ENCODE assay signal across 19 cellular contexts in genomic region chr4:128161138-128161537, GRCh38.
"Had no signal": no experiment of that assay in that cellular context is flagged by ENCODE, and none has a peak within 500 bp of the region (broad histone marks: within the 10 kb centered on the region; RNA-seq: fewer than 3 reads in every experiment).

No MANE protein-coding gene starts in this region.

- H3K4me3 Mint-ChIP-seq: activated CD4-positive, alpha-beta T cell treated with anti-CD3 and anti-CD28 coated beads for 36 hours; activated CD8-positive, alpha-beta T cell treated with anti-CD3 and anti-CD28 coated beads for 36 hours; activated naive CD4-positive, alpha-beta T cell treated with anti-CD3 and anti-CD28 coated beads, Interleukin-2, amount 50 U/mL, for 24 hours; activated T-cell treated with anti-CD3 and anti-CD28 coated beads, Interleukin-2, amount 50 U/mL, for 4 hours; naive B cell; neural progenitor cell had no signal

- H3K27ac Mint-ChIP-seq: activated CD4-positive, alpha-beta T cell treated with anti-CD3 and anti-CD28 coated beads for 36 hours; activated CD8-positive, alpha-beta T cell treated with anti-CD3 and anti-CD28 coated beads for 36 hours; activated naive CD4-positive, alpha-beta T cell treated with anti-CD3 and anti-CD28 coated beads, Interleukin-2, amount 50 U/mL, for 24 hours; neural progenitor cell had no signal

- H3K4me1 ChIP-seq: colonic mucosa, parathyroid adenoma had no signal

- H3K27ac ChIP-seq: adrenal gland, colonic mucosa, foreskin keratinocyte, neural progenitor cell, parathyroid adenoma, thoracic aorta, WERI-Rb-1 had no signal

- H3K9me3 Mint-ChIP-seq: activated CD8-positive, alpha-beta T cell treated with anti-CD3 and anti-CD28 coated beads for 36 hours had no signal

- H3K4me3 ChIP-seq: adrenal gland, colonic mucosa, neural progenitor cell, thoracic aorta had no signal

- H3K4me1 Mint-ChIP-seq: activated CD4-positive, alpha-beta T cell treated with anti-CD3 and anti-CD28 coated beads for 36 hours; activated naive CD4-positive, alpha-beta T cell treated with anti-CD3 and anti-CD28 coated beads, Interleukin-2, amount 50 U/mL, for 24 hours; neural progenitor cell had no signal

- DNase-seq: activated CD4-positive, alpha-beta T cell treated with anti-CD3 and anti-CD28 coated beads for 36 hours; activated CD8-positive, alpha-beta T cell treated with anti-CD3 and anti-CD28 coated beads for 36 hours; activated effector memory CD4-positive, alpha-beta T cell treated with Interleukin-2 at 50 U/mL for 16 hours; activated T-cell treated with anti-CD3 and anti-CD28 coated beads, Interleukin-2, amount 50 U/mL, for 4 hours; adrenal gland; colonic mucosa; effector CD8-positive, alpha-beta T cell; foreskin keratinocyte; glutamatergic neuron; left colon; mammary epithelial cell; naive B cell; stimulated activated CD4-positive, alpha-beta T cell treated with anti-CD3 and anti-CD28 coated beads, Interleukin-12 subunit alpha, Interleukin-12 subunit beta, amount 100 ng/mL, for 4 hours; stimulated activated CD4-positive, alpha-beta T cell treated with anti-CD3 and anti-CD28 coated beads, Interleukin-2, amount 100 ng/mL, for 24 hours; WERI-Rb-1 had no signal

- H3K27me3 Mint-ChIP-seq: activated CD4-positive, alpha-beta T cell treated with anti-CD3 and anti-CD28 coated beads for 36 hours; activated CD8-positive, alpha-beta T cell treated with anti-CD3 and anti-CD28 coated beads for 36 hours; activated naive CD4-positive, alpha-beta T cell treated with anti-CD3 and anti-CD28 coated beads, Interleukin-2, amount 50 U/mL, for 24 hours; naive B cell had no signal

- H3K9me3 ChIP-seq: adrenal gland, colonic mucosa, thoracic aorta had no signal

- H3K36me3 ChIP-seq: adrenal gland, colonic mucosa, neural progenitor cell, thoracic aorta, WERI-Rb-1 had no signal

- H3K9ac ChIP-seq: neural progenitor cell, parathyroid adenoma had no signal

- H3K27me3 ChIP-seq: adrenal gland, colonic mucosa, foreskin keratinocyte, neural progenitor cell had no signal
